11 cellular contexts compared by ENCODE assay signal in the genomic region with DNA sequence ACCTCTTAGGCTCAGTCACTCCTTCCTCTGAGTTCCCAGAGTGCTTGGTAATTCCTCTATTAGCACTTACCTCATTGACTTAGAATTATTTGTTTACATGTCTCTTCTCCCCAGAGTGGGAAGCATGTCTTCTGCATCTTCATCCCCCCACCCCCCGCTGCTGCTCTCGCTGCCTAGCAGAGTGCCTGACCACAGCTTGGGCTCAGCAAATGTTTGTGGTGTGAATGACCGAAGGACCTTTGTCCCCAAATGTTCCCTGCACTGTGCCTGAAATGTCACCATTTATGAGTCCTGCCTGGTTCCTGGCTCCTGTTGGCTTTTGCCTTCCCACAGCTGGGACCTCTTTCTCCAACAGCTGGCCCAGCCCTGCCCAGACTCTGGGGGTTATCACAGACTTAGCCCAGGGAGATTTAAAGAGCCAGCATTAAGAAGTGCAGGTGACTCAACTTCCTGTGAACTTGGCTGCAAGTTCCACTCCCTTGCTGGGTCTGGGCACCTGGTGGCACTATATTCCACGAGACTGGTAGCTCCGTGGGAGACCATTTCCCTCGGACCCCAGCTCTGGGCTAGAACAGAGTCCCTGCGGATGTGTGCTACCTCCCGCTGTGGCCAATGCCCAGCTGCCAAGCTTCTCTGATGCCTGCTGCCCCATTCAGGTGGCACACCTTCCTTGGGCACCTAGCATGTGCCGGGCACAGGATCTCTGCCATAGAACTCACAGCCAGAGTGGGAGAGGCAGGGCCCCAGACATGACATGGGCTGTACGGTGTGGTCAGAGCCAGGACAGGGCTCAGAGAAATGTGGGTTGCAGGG. TPM values are rescaled to one million over a fixed set of nuclear protein-coding genes. Genes with fewer than 3 reads are reported as not detected.
DNase-seq lines count a peak whose midpoint lies in the region; ATAC-seq, FAIRE-seq and TF ChIP-seq lines count a peak whose summit lies in the region.
"Had no signal": no experiment of that assay in that cellular context is flagged by ENCODE, and none has a peak within 500 bp of the region (broad histone marks: within the 10 kb centered on the region; RNA-seq: fewer than 3 reads in every experiment).

No MANE protein-coding gene starts in this region.

- ATAC-seq in WTC11: no peak
- ATAC-seq: stimulated activated naive B cell treated with anti-CD40 and anti-IgM and Interleukin-4, amounts not matched to agents 10 μg/mL and 1 μg/mL and 100 μg/mL, for 72 hours had no signal

- intact Hi-C loops in MCF 10A (cut with micrococcal nuclease): loop anchor here (1.0 kb wide), 2 partner anchors 187 to 418 kb away; no protein-coding TSS in a partner anchor
- intact Hi-C loops in mammary epithelial cell (cut with micrococcal nuclease): no loop called here
- intact Hi-C loops in ovary (cut with DNase I): no loop called here

- H3K27ac ChIP-seq in mammary epithelial cell (ENCODE audit: insufficient read depth, low read depth, low read length) (no peak overlapping the region), coronary artery (no peak overlapping the region), ovary (no peak overlapping the region)
- H3K27ac ChIP-seq: BLaER1 had no signal

- H4K20me1 ChIP-seq in mammary epithelial cell (ENCODE audit: insufficient read depth, low read length): peaks cover 2% of the 10 kb centered on the region

- H3K27me3 ChIP-seq in mammary epithelial cell (ENCODE audit: insufficient read depth, low read length) (peaks cover 15% of the 10 kb centered on the region), ovary (no peaks in the 10 kb centered on the region)

- in situ Hi-C loops in mammary epithelial cell (cut with MboI; ENCODE audit: low sequenced_read_pairs in 2 of 2): no loop called here

- CTCF ChIA-PET in MCF 10A (lab: Yijun Ruan, JAX): interaction anchor here (0.6 to 1.4 kb wide), 3 partner anchors 8 to 79 kb away, joined by 3 to 4 read pairs (median 3); no protein-coding TSS in a partner anchor
- CTCF ChIA-PET in mammary epithelial cell (lab: Charles Lee; ENCODE audit: low non-redundant PET): no interaction called here
- CTCF ChIA-PET in WTC11 (lab: Charles Lee): interaction anchor here (0.6 to 1.8 kb wide), 4 partner anchors 9 to 171 kb away, joined by 3 to 6 read pairs (median 4); no protein-coding TSS in a partner anchor

- H3K27me3 Mint-ChIP-seq in MCF 10A (ENCODE audit: insufficient read depth, unreplicated experiment) (peaks cover 95% of the 10 kb centered on the region), WTC11 (ENCODE audit: low read depth) (peaks cover 37% of the 10 kb centered on the region)

- 73% methylated on average over 10 of the region's 10 CpGs for WGBS in mammary epithelial cell (ENCODE audit: low coverage, missing lambda C conversion rate)
- WGBS in ovary, 3 donors: 59 to 71% (median 67%) methylated on average over 10 of the region's 10 CpGs

- H3K4me3 ChIP-seq in mammary epithelial cell (replicated peaks in 1 of 3; ENCODE audit: insufficient read depth in 1 of 3, low read depth in 2 of 3, low read length in 3 of 3) (no peak overlapping the region), coronary artery (no peak overlapping the region), ovary (no peak overlapping the region)
- H3K4me3 ChIP-seq: BLaER1 had no signal

- no peaks in the 10 kb centered on the region for H3K4me1 Mint-ChIP-seq in MCF 10A (ENCODE audit: insufficient read depth, unreplicated experiment)
- H3K4me1 Mint-ChIP-seq in WTC11: peaks cover 50% of the 10 kb centered on the region

- H3K9me3 ChIP-seq in mammary epithelial cell (replicated peaks; ENCODE audit: insufficient read depth, low read length) (no peaks in the 10 kb centered on the region), ovary (no peaks in the 10 kb centered on the region)
- H3K9me3 ChIP-seq: BLaER1 had no signal

- H3K36me3 Mint-ChIP-seq in MCF 10A (ENCODE audit: insufficient read depth, unreplicated experiment) (no peaks in the 10 kb centered on the region), WTC11 (peaks cover 8% of the 10 kb centered on the region; the same call in 1 of the 2 replicates)
- H3K36me3 Mint-ChIP-seq: stimulated activated naive B cell treated with anti-CD40 and anti-IgM and Interleukin-4, amounts not matched to agents 10 μg/mL and 1 μg/mL and 100 μg/mL, for 72 hours had no signal

- no peak overlapping the region for H2AFZ ChIP-seq in mammary epithelial cell (ENCODE audit: low read depth, low read length)

- no peak for TF ChIP-seq POLR2A in ovary (IDR thresholded peaks at IDR 0.05)

- H3K36me3 ChIP-seq in mammary epithelial cell (ENCODE audit: insufficient read depth, low read length) (no peaks in the 10 kb centered on the region), ovary (no peaks in the 10 kb centered on the region)
- H3K36me3 ChIP-seq: BLaER1 had no signal

- POLR2A ChIA-PET in MCF 10A (lab: Yijun Ruan, JAX) (interaction anchor here (0.7 kb wide), 1 partner anchor 126 kb away, joined by 3 read pairs; no protein-coding TSS in a partner anchor), WTC11 (lab: Charles Lee) (interaction anchor here (1.0 kb wide), 1 partner anchor 39 kb away, joined by 3 read pairs; no protein-coding TSS in a partner anchor)

- H3K4me2 ChIP-seq in mammary epithelial cell (ENCODE audit: insufficient read depth, low read depth, low read length): no peak overlapping the region

- no peak overlapping the region for H3K27ac Mint-ChIP-seq in MCF 10A (ENCODE audit: low read depth, unreplicated experiment)
- no peak overlapping the region for H3K27ac Mint-ChIP-seq in WTC11
- H3K27ac Mint-ChIP-seq: stimulated activated naive B cell treated with anti-CD40 and anti-IgM and Interleukin-4, amounts not matched to agents 10 μg/mL and 1 μg/mL and 100 μg/mL, for 72 hours had no signal

- H3K9ac ChIP-seq in mammary epithelial cell (ENCODE audit: insufficient read depth, low read length): no peak overlapping the region
- H3K9ac ChIP-seq: BLaER1 had no signal

- no peaks in the 10 kb centered on the region for H3K9me3 Mint-ChIP-seq in MCF 10A (ENCODE audit: unreplicated experiment)
- H3K9me3 Mint-ChIP-seq in WTC11: peaks cover 10% of the 10 kb centered on the region
- H3K9me3 Mint-ChIP-seq: stimulated activated naive B cell treated with anti-CD40 and anti-IgM and Interleukin-4, amounts not matched to agents 10 μg/mL and 1 μg/mL and 100 μg/mL, for 72 hours had no signal

- no peak for FAIRE-seq in urothelium cell line (lab: Jason Lieb, UNC)

- DNase-seq in MCF 10A (ENCODE audit: unreplicated experiment) (peak; percentile 36), mammary epithelial cell (no peak), WTC11 (ENCODE audit: low spot score) (no peak), kidney tubule cell (ENCODE audit: low spot score) (peak; percentile 53), urothelium cell line (ENCODE audit: low spot score) (peak; percentile 60), NCI-H1417 (lab: John Stamatoyannopoulos, UW) (no peak), coronary artery (ENCODE audit: low spot score) (no peak), ovary (no peak)
- DNase-seq: stimulated activated naive B cell treated with anti-CD40 and anti-IgM and Interleukin-4, amounts not matched to agents 10 μg/mL and 1 μg/mL and 100 μg/mL, for 72 hours had no signal

- BruUV-seq in MCF 10A (replicated peaks; lab: Mats Ljungman, UMichigan) (no TSS peak), mammary epithelial cell (replicated peaks; lab: Mats Ljungman, UMichigan) (no TSS peak)

- H3K4me3 Mint-ChIP-seq in MCF 10A (ENCODE audit: unreplicated experiment): no peak overlapping the region
- H3K4me3 Mint-ChIP-seq in WTC11: peak overlapping the region; percentile 61
- H3K4me3 Mint-ChIP-seq: stimulated activated naive B cell treated with anti-CD40 and anti-IgM and Interleukin-4, amounts not matched to agents 10 μg/mL and 1 μg/mL and 100 μg/mL, for 72 hours had no signal

- dilution Hi-C loops in mammary epithelial cell (cut with HindIII; ENCODE audit: low sequenced_read_pairs): loop anchor here (5.0 kb wide), 5 partner anchors 43 to 162 kb away; no protein-coding TSS in a partner anchor

- TF ChIP-seq CTCF in MCF 10A (IDR thresholded peaks at IDR 0.05; ENCODE audit: unreplicated experiment) (peak; percentile 6), mammary epithelial cell (conservative IDR thresholded peaks at IDR 0.05 in 1 of 2, IDR thresholded peaks at IDR 0.05 in 1 of 2; ENCODE audit: extremely low read depth in 1 of 2, insufficient read depth in 1 of 2, low read depth in 1 of 2, low read length in 2 of 2) (peak in 1 of 2 donors; percentile 26), WTC11 (IDR thresholded peaks at IDR 0.05) (no peak), coronary artery (IDR thresholded peaks at IDR 0.05) (no peak), ovary (IDR thresholded peaks at IDR 0.05) (no peak)

- TF ChIP-seq EP300 in ovary (IDR thresholded peaks at IDR 0.05): no peak

- peaks cover 11% of the 10 kb centered on the region for H3K4me1 ChIP-seq in mammary epithelial cell (ENCODE audit: insufficient read depth, low read length)
- H3K4me1 ChIP-seq in ovary (ENCODE audit: insufficient read depth): no peaks in the 10 kb centered on the region

- H3K79me2 ChIP-seq in mammary epithelial cell (ENCODE audit: insufficient read depth, low read length): no peaks in the 10 kb centered on the region

TF ChIP-seq in WTC11, 78 proteins besides CTCF, POLR2A, EP300 and RAD21:
- TF ChIP-seq, protein P1, sequence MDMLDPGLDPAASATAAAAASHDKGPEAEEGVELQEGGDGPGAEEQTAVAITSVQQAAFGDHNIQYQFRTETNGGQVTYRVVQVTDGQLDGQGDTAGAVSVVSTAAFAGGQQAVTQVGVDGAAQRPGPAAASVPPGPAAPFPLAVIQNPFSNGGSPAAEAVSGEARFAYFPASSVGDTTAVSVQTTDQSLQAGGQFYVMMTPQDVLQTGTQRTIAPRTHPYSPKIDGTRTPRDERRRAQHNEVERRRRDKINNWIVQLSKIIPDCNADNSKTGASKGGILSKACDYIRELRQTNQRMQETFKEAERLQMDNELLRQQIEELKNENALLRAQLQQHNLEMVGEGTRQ (CRISPR knock-in tag; IDR thresholded peaks at IDR 0.05): no peak
- TF ChIP-seq, protein P2, sequence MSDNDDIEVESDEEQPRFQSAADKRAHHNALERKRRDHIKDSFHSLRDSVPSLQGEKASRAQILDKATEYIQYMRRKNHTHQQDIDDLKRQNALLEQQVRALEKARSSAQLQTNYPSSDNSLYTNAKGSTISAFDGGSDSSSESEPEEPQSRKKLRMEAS (CRISPR knock-in tag; IDR thresholded peaks at IDR 0.05): 0 out of 2 replicates have a peak, but pooled peaks have one; percentile 30

RNA-seq across cellular contexts. Expression of a gene that starts 1.8 kb away (rescaled TPM):
- total RNA-seq in MCF 10A (2022) (not detected in 2 replicates), mammary epithelial cell (under 1 TPM; under 0.01 to 0.14 TPM), WTC11 (2021) (5.6 to 12.4 TPM (median 10.8 TPM) in 3 replicates), ovary (1 to 10 TPM in 3 of 7 donors, under 1 TPM in 4; 0.12 to 4.2 (median 0.96) TPM)
- polyA plus RNA-seq in mammary epithelial cell (0.05 TPM), ovary (1 to 10 TPM in 1 of 2 donors, under 1 TPM in 1; 0.98 to 1.5 TPM)
- polyA minus RNA-seq in mammary epithelial cell: not detected
- total RNA-seq: T-helper 2 cell treated with Interferon-gamma antibody and Interleukin-4, amounts not matched to agents 100 ng/mL and 5 ng/mL, for 36 hours had no signal

Comparison
In these comparisons a context has a peak if more than half of its experiments do, and no peak if none do; other contexts are left out.
1. DNase-seq: peak in MCF 10A (single experiment), kidney tubule cell (single experiment) and urothelium cell line (single experiment); none in mammary epithelial cell (single experiment), WTC11 (single experiment), NCI-H1417 (0 of 3), coronary artery (single experiment) and ovary (0 of 5).